In genomic region chr2:191617589-191617988, GRCh38 we compare ENCODE assay signal across 8 cellular contexts.
DNase-seq lines count a peak whose midpoint lies in the region; ATAC-seq, FAIRE-seq and TF ChIP-seq lines count a peak whose summit lies in the region.

No MANE protein-coding gene starts in this region.

- H3K27ac ChIP-seq in K562 (ENCODE audit: extremely low read depth, low read depth, low read length): no peak overlapping the region
- no peak overlapping the region for H3K27ac ChIP-seq in upper lobe of right lung
- H3K27ac ChIP-seq in dorsolateral prefrontal cortex: no peak overlapping the region

- H3K9me3 ChIP-seq in K562 (replicated peaks; ENCODE audit: control insufficient read depth, insufficient read depth, low read depth, low read length): no peaks in the 10 kb centered on the region
- H3K9me3 ChIP-seq in upper lobe of right lung: no peaks in the 10 kb centered on the region

- peak; percentile 18 for DNase-seq in GM18507 (ENCODE audit: extremely low spot score, insufficient read length, low read depth)
- peak; percentile 47 for DNase-seq in NOMO-1 treated with DMSO at 0.1 percent for 48 hours (lab: John Stamatoyannopoulos, UW; ENCODE audit: unreplicated experiment)
- DNase-seq in K562 (ENCODE audit: extremely low read depth in 1 of 4, low spot score in 3 of 4): no peak
- DNase-seq in upper lobe of right lung: no peak
- DNase-seq in pons (ENCODE audit: low spot score): no peak
- DNase-seq in HFFc6: no peak
- DNase-seq in dorsolateral prefrontal cortex: no peak

- 0 out of 2 replicates have a peak overlapping the region, but pooled peaks have one; percentile 51 for H2AFZ ChIP-seq in K562 (ENCODE audit: low read depth, low read length)

- H3K9me1 ChIP-seq in K562 (ENCODE audit: control insufficient read depth, insufficient read depth, low read length): no peaks in the 10 kb centered on the region

- no peak overlapping the region for H3K27ac Mint-ChIP-seq in HFFc6

- intact Hi-C loops in K562 (cut with micrococcal nuclease): no loop called here
- intact Hi-C loops in upper lobe of right lung (cut with DNase I): no loop called here
- intact Hi-C loops in dorsolateral prefrontal cortex (cut with DNase I): loop anchor here in 1 of 2 donors (10.0 kb wide), 1 partner anchor 47 kb away; no protein-coding TSS in a partner anchor

- no peak for TF ChIP-seq CTCF in K562 (IDR thresholded peaks at IDR 0.05 in 2 of 3, conservative IDR thresholded peaks at IDR 0.05 in 1 of 3; ENCODE audit: insufficient read depth in 2 of 3, low read depth in 1 of 3, low read length in 3 of 3)
- no peak for TF ChIP-seq CTCF in upper lobe of right lung (IDR thresholded peaks at IDR 0.05)
- TF ChIP-seq CTCF in HFFc6 (IDR thresholded peaks at IDR 0.05): no peak
- no peak for TF ChIP-seq CTCF in dorsolateral prefrontal cortex (IDR thresholded peaks at IDR 0.05 in 54 of 56, conservative IDR thresholded peaks at IDR 0.05 in 2 of 56; ENCODE audit: low read depth in 1 of 56, partially characterized antibody in 56 of 56)

- H3K4me3 Mint-ChIP-seq in HFFc6: no peak overlapping the region

- no peak for TF ChIP-seq RAD21 in K562 (CRISPR knock-in tag; conservative IDR thresholded peaks at IDR 0.05 in 1 of 2, IDR thresholded peaks at IDR 0.05 in 1 of 2)

- H3K27me3 ChIP-seq in K562 (ENCODE audit: control insufficient read depth in 2 of 2, insufficient read depth in 2 of 2, low read length in 2 of 2) (no peaks in the 10 kb centered on the region), upper lobe of right lung (no peaks in the 10 kb centered on the region), dorsolateral prefrontal cortex (no peaks in the 10 kb centered on the region)

- no peaks in the 10 kb centered on the region for H3K36me3 ChIP-seq in K562 (ENCODE audit: control insufficient read depth, insufficient read depth, low read length)
- no peaks in the 10 kb centered on the region for H3K36me3 ChIP-seq in upper lobe of right lung

- H3K4me1 ChIP-seq in K562 (replicated peaks in 1 of 2; ENCODE audit: control insufficient read depth in 2 of 2, insufficient read depth in 2 of 2, low read length in 2 of 2) (peaks cover 0 to 7% of the 10 kb centered on the region in 2 experiments; a peak in 2 of 5 replicates), upper lobe of right lung (peaks cover 6% of the 10 kb centered on the region)

- H4K20me1 ChIP-seq in K562 (replicated peaks; ENCODE audit: control insufficient read depth, insufficient read depth, low read length): no peaks in the 10 kb centered on the region

- H3K79me2 ChIP-seq in K562 (ENCODE audit: control insufficient read depth, insufficient read depth, low read length): no peaks in the 10 kb centered on the region

- no peak for TF ChIP-seq EP300 in K562 (IDR thresholded peaks at IDR 0.05; ENCODE audit: low read length)

- no peak for TF ChIP-seq POLR2A in K562 (conservative IDR thresholded peaks at IDR 0.05)

- no peak overlapping the region for H3K4me3 ChIP-seq in K562
- no peak overlapping the region for H3K4me3 ChIP-seq in upper lobe of right lung
- no peak overlapping the region for H3K4me3 ChIP-seq in dorsolateral prefrontal cortex

- 48% methylated on average over 4 of the region's 4 CpGs for WGBS in K562 (ENCODE audit: insufficient coverage, low coverage, missing lambda C conversion rate)

- in situ Hi-C loops in K562 (cut with MboI): no loop called here

- CTCF ChIA-PET in K562 (lab: Yijun Ruan, JAX; ENCODE audit: low intra/inter-chr PET ratio): no interaction called here

- H3K9ac ChIP-seq in K562 (ENCODE audit: insufficient read depth in 1 of 2, low read depth in 2 of 2, low read length in 2 of 2): no peak overlapping the region

- H3K36me3 Mint-ChIP-seq in HFFc6 (ENCODE audit: low read depth): no peaks in the 10 kb centered on the region

- H3K27me3 Mint-ChIP-seq in HFFc6 (ENCODE audit: insufficient read depth): no peaks in the 10 kb centered on the region

- no TSS peak for BruUV-seq in K562 (replicated peaks; lab: Mats Ljungman, UMichigan)

- peak; percentile 98 for FAIRE-seq in GM18507 (lab: Jason Lieb, UNC)
- FAIRE-seq in K562 (lab: Jason Lieb, UNC): no peak

- no peak overlapping the region for H3K4me2 ChIP-seq in K562 (ENCODE audit: insufficient read depth, low read length)

- POLR2A ChIA-PET in K562 (lab: Yijun Ruan, JAX): no interaction called here

- H3K4me1 Mint-ChIP-seq in HFFc6 (ENCODE audit: low read depth): peaks cover 64% of the 10 kb centered on the region

- peak; percentile 87 for ATAC-seq in HG02588 (IDR thresholded peaks at IDR 0.05; ENCODE audit: unreplicated experiment)
- no peak for ATAC-seq in K562
- peak; percentile 31 for ATAC-seq in upper lobe of right lung

- H3K9me3 Mint-ChIP-seq in HFFc6: no peaks in the 10 kb centered on the region

TF ChIP-seq in K562, 482 proteins besides CTCF, POLR2A, EP300 and RAD21:
- TF ChIP-seq HSF4 (CRISPR knock-in tag; IDR thresholded peaks at IDR 0.05; ENCODE audit: borderline replicate concordance): no peak
- 0 out of 2 replicates have a peak, but pooled peaks have one; percentile 15 for TF ChIP-seq PKNOX1 (IDR thresholded peaks at IDR 0.05)

Comparison
In these comparisons a context has a peak if more than half of its experiments do, and no peak if none do; other contexts are left out.
1. DNase-seq: peak in GM18507 (single experiment) and NOMO-1 treated with DMSO at 0.1 percent for 48 hours (single experiment); none in K562 (0 of 4), upper lobe of right lung (single experiment), pons (single experiment), HFFc6 (single experiment) and dorsolateral prefrontal cortex (0 of 10).